In genomic region chr11:64209563-64209843, GRCh38 we compare ENCODE assay signal across 20 cellular contexts. TPM values are rescaled to one million over a fixed set of nuclear protein-coding genes. Genes with fewer than 3 reads are reported as not detected.
DNase-seq lines count a peak whose midpoint lies in the region; ATAC-seq and TF ChIP-seq lines count a peak whose summit lies in the region.
"Had no signal": no experiment of that assay in that cellular context is flagged by ENCODE, and none has a peak within 500 bp of the region (broad histone marks: within the 10 kb centered on the region; RNA-seq: fewer than 3 reads in every experiment).

No MANE protein-coding gene starts in this region.

- peak overlapping the region in 3 of 8 donors; percentile 28 to 48 (median 32) for H3K4me3 Mint-ChIP-seq in CD4-positive, alpha-beta memory T cell
- H3K4me3 Mint-ChIP-seq in activated T-helper 17 cell treated with anti-CD3 and anti-CD28 coated beads, Interleukin-2, amount 50 U/mL, for 72 hours: peak overlapping the region; percentile 93
- peak overlapping the region; percentile 90 for H3K4me3 Mint-ChIP-seq in natural killer cell treated with Interleukin-12 subunit alpha and Interleukin-12 subunit beta and Interleukin-15 and Interleukin-18, amount 100 ng/mL, for 72 hours

- H3K27me3 Mint-ChIP-seq in CD4-positive, alpha-beta memory T cell: no peaks in the 10 kb centered on the region
- H3K27me3 Mint-ChIP-seq in activated T-helper 17 cell treated with anti-CD3 and anti-CD28 coated beads, Interleukin-2, amount 50 U/mL, for 72 hours: no peaks in the 10 kb centered on the region
- no peaks in the 10 kb centered on the region for H3K27me3 Mint-ChIP-seq in natural killer cell treated with Interleukin-12 subunit alpha and Interleukin-12 subunit beta and Interleukin-15 and Interleukin-18, amount 100 ng/mL, for 72 hours

- peak overlapping the region; percentile 93 to 99 (median 96) for H3K9ac ChIP-seq in BLaER1 treated with 17β-estradiol and CSF1 and Interleukin-3, amounts not matched to agents 10 nM and 100 nM

- TF ChIP-seq CTCF in gastroesophageal sphincter (IDR thresholded peaks at IDR 0.05): no peak

- WGBS in gastroesophageal sphincter (ENCODE audit: low coverage in 1 of 2), 2 donors: 67 to 83% methylated on average over 6 to 7 of the region's 8 CpGs

- intact Hi-C loops in CD4-positive, alpha-beta memory T cell (cut with micrococcal nuclease): no loop called here

- peaks cover 76 to 88% (median 81%) of the 10 kb centered on the region in 10 experiments for H3K4me1 ChIP-seq in BLaER1 treated with 17β-estradiol and CSF1 and Interleukin-3, amounts not matched to agents 10 nM and 100 nM
- peaks cover 37% of the 10 kb centered on the region for H3K4me1 ChIP-seq in CD4-positive, alpha-beta memory T cell (ENCODE audit: insufficient read depth, low read length)
- peaks cover 0 to 39% (median 3%) of the 10 kb centered on the region in 3 donors for H3K4me1 ChIP-seq in gastroesophageal sphincter
- H3K4me1 ChIP-seq: pancreas had no signal

- ATAC-seq in activated T-helper 17 cell treated with anti-CD3 and anti-CD28 coated beads, Interleukin-2, amount 50 U/mL, for 72 hours (replicated peaks): no peak
- ATAC-seq in natural killer cell treated with Interleukin-12 subunit alpha and Interleukin-12 subunit beta and Interleukin-15 and Interleukin-18, amount 100 ng/mL, for 72 hours: no peak
- ATAC-seq in HG03432 (IDR thresholded peaks at IDR 0.05; ENCODE audit: unreplicated experiment) (no peak), HG03442 (IDR thresholded peaks at IDR 0.05; ENCODE audit: unreplicated experiment) (no peak), gastroesophageal sphincter (no peak)
- ATAC-seq: lower lobe of right lung; pancreas; stimulated activated naive CD8-positive, alpha-beta T cell treated with anti-CD3 and anti-CD28 coated beads, Interleukin-15, Interleukin-2, amounts not matched to agents 100 U/mL and 50 U/mL, for 24 hours had no signal

- H3K9me3 Mint-ChIP-seq in CD4-positive, alpha-beta memory T cell: peaks cover 0 to 2% (median 0%) of the 10 kb centered on the region in 8 donors
- no peaks in the 10 kb centered on the region for H3K9me3 Mint-ChIP-seq in activated T-helper 17 cell treated with anti-CD3 and anti-CD28 coated beads, Interleukin-2, amount 50 U/mL, for 72 hours
- H3K9me3 Mint-ChIP-seq in natural killer cell treated with Interleukin-12 subunit alpha and Interleukin-12 subunit beta and Interleukin-15 and Interleukin-18, amount 100 ng/mL, for 72 hours: no peaks in the 10 kb centered on the region

- H3K4me1 Mint-ChIP-seq in CD4-positive, alpha-beta memory T cell: peaks cover 17 to 65% (median 39%) of the 10 kb centered on the region in 4 donors
- peaks cover 21% of the 10 kb centered on the region for H3K4me1 Mint-ChIP-seq in activated T-helper 17 cell treated with anti-CD3 and anti-CD28 coated beads, Interleukin-2, amount 50 U/mL, for 72 hours
- H3K4me1 Mint-ChIP-seq in natural killer cell treated with Interleukin-12 subunit alpha and Interleukin-12 subunit beta and Interleukin-15 and Interleukin-18, amount 100 ng/mL, for 72 hours (ENCODE audit: low read depth in 2 of 2): peaks cover 25 to 49% of the 10 kb centered on the region in 2 donors

- H3K4me2 ChIP-seq in BLaER1 treated with 17β-estradiol and CSF1 and Interleukin-3, amounts not matched to agents 10 nM and 100 nM: peak overlapping the region; percentile 96 to 100 (median 99)

- H3K36me3 Mint-ChIP-seq in CD4-positive, alpha-beta memory T cell: peaks cover 14 to 55% of the 10 kb centered on the region in 2 donors
- H3K36me3 Mint-ChIP-seq in activated T-helper 17 cell treated with anti-CD3 and anti-CD28 coated beads, Interleukin-2, amount 50 U/mL, for 72 hours (ENCODE audit: low read depth): peaks cover 100% of the 10 kb centered on the region
- H3K36me3 Mint-ChIP-seq in natural killer cell treated with Interleukin-12 subunit alpha and Interleukin-12 subunit beta and Interleukin-15 and Interleukin-18, amount 100 ng/mL, for 72 hours: peaks cover 11% of the 10 kb centered on the region

- DNase-seq in CD4-positive, alpha-beta memory T cell: no peak
- no peak for DNase-seq in natural killer cell treated with Interleukin-12 subunit alpha and Interleukin-12 subunit beta and Interleukin-15 and Interleukin-18, amount 100 ng/mL, for 72 hours (ENCODE audit: low spot score)
- DNase-seq: brain microvascular endothelial cell; colonic mucosa; DMS 273 treated with DMSO at 0.1 percent for 48 hours; GDM1; lower lobe of right lung; NCI-H1436 treated with DMSO at 0.1 percent for 48 hours; NCI-H774; OCI-M1; SHP77; sigmoid colon; stimulated activated naive CD8-positive, alpha-beta T cell treated with anti-CD3 and anti-CD28 coated beads, Interleukin-15, Interleukin-2, amounts not matched to agents 100 U/mL and 50 U/mL, for 24 hours; trophoblast cell had no signal

- POLR2A ChIA-PET in CD4-positive, alpha-beta memory T cell (lab: Charles Lee; ENCODE audit: partially characterized antibody): interaction anchor here (6.9 to 22.7 kb wide), 3 partner anchors 23 to 60 kb away, joined by 128 to 937 read pairs (median 175); partner anchors contain the start of genes DNAJC4, FKBP2, NUDT22 and PLCB3

- H3K27ac ChIP-seq in BLaER1 treated with 17β-estradiol and CSF1 and Interleukin-3, amounts not matched to agents 10 nM and 100 nM: peak overlapping the region; percentile 74 to 100 (median 97); a peak in 20 of 22 replicates
- H3K27ac ChIP-seq in CD4-positive, alpha-beta memory T cell (ENCODE audit: low read depth, low read length): peak overlapping the region; percentile 90
- H3K27ac ChIP-seq in gastroesophageal sphincter: no peak overlapping the region
- H3K27ac ChIP-seq: brain microvascular endothelial cell, colonic mucosa, lower lobe of right lung, pancreas, sigmoid colon had no signal

- H3K9me3 ChIP-seq in BLaER1 treated with 17β-estradiol and CSF1 and Interleukin-3, amounts not matched to agents 10 nM and 100 nM (replicated peaks in 1 of 11): no peaks in the 10 kb centered on the region
- H3K9me3 ChIP-seq in CD4-positive, alpha-beta memory T cell (ENCODE audit: control insufficient read depth in 1 of 2, low read length in 2 of 2): no peaks in the 10 kb centered on the region
- no peaks in the 10 kb centered on the region for H3K9me3 ChIP-seq in gastroesophageal sphincter
- H3K9me3 ChIP-seq: colonic mucosa, lower lobe of right lung, pancreas, sigmoid colon had no signal

- TF ChIP-seq EP300 in gastroesophageal sphincter (IDR thresholded peaks at IDR 0.05): no peak

- H3K27me3 ChIP-seq in BLaER1 treated with 17β-estradiol and CSF1 and Interleukin-3, amounts not matched to agents 10 nM and 100 nM: no peaks in the 10 kb centered on the region
- no peaks in the 10 kb centered on the region for H3K27me3 ChIP-seq in CD4-positive, alpha-beta memory T cell (ENCODE audit: insufficient read depth, low read length)
- H3K27me3 ChIP-seq in gastroesophageal sphincter: no peaks in the 10 kb centered on the region
- H3K27me3 ChIP-seq: brain microvascular endothelial cell, colonic mucosa, pancreas, sigmoid colon had no signal

- TF ChIP-seq POLR2A in gastroesophageal sphincter (IDR thresholded peaks at IDR 0.05): no peak

- H4K20me1 ChIP-seq in BLaER1 treated with 17β-estradiol and CSF1 and Interleukin-3, amounts not matched to agents 10 nM and 100 nM: peaks cover 30 to 70% (median 53%) of the 10 kb centered on the region in 11 experiments; a peak in 21 of 22 replicates

- H3K36me3 ChIP-seq in BLaER1 treated with 17β-estradiol and CSF1 and Interleukin-3, amounts not matched to agents 10 nM and 100 nM: peaks cover 56 to 80% (median 69%) of the 10 kb centered on the region in 11 experiments
- H3K36me3 ChIP-seq in CD4-positive, alpha-beta memory T cell (ENCODE audit: insufficient read depth, low read length): peaks cover 26% of the 10 kb centered on the region
- peaks cover 0 to 47% of the 10 kb centered on the region in 2 donors for H3K36me3 ChIP-seq in gastroesophageal sphincter
- H3K36me3 ChIP-seq: colonic mucosa, pancreas had no signal

- CTCF ChIA-PET in CD4-positive, alpha-beta memory T cell (lab: Charles Lee; ENCODE audit: partially characterized antibody): interaction anchor here (8.6 to 9.7 kb wide), 2 partner anchors 14 to 93 kb away, joined by 207 to 367 read pairs; partner anchors contain the start of genes CATSPERZ, DNAJC4, ESRRA and NUDT22

- peak overlapping the region; percentile 82 to 98 (median 94); a peak in 19 of 20 replicates for H3K4me3 ChIP-seq in BLaER1 treated with 17β-estradiol and CSF1 and Interleukin-3, amounts not matched to agents 10 nM and 100 nM
- H3K4me3 ChIP-seq in CD4-positive, alpha-beta memory T cell (ENCODE audit: low read length in 2 of 2): no peak overlapping the region
- H3K4me3 ChIP-seq in gastroesophageal sphincter: no peak overlapping the region
- H3K4me3 ChIP-seq: colonic mucosa, lower lobe of right lung, pancreas, sigmoid colon had no signal

- H3K27ac Mint-ChIP-seq in CD4-positive, alpha-beta memory T cell: peak overlapping the region in 4 of 7 donors; percentile 48 to 92 (median 90)
- H3K27ac Mint-ChIP-seq in activated T-helper 17 cell treated with anti-CD3 and anti-CD28 coated beads, Interleukin-2, amount 50 U/mL, for 72 hours: peak overlapping the region; percentile 98
- peak overlapping the region; percentile 95 to 97 for H3K27ac Mint-ChIP-seq in natural killer cell treated with Interleukin-12 subunit alpha and Interleukin-12 subunit beta and Interleukin-15 and Interleukin-18, amount 100 ng/mL, for 72 hours

RNA-seq across cellular contexts. Expression of gene FERMT3, which starts 3.0 kb away (rescaled TPM):
- 100 to 1,000 TPM; 149 to 152 TPM for total RNA-seq in CD4-positive, alpha-beta memory T cell
- polyA plus RNA-seq in CD4-positive, alpha-beta memory T cell: 100 to 1,000 TPM; 198 to 202 TPM
- 100 to 1,000 TPM; 172 to 191 TPM for total RNA-seq in activated T-helper 17 cell treated with anti-CD3 and anti-CD28 coated beads, Interleukin-2, amount 50 U/mL, for 72 hours
- 100 to 1,000 TPM; 249 to 276 TPM for total RNA-seq in natural killer cell treated with Interleukin-12 subunit alpha and Interleukin-12 subunit beta and Interleukin-15 and Interleukin-18, amount 100 ng/mL, for 72 hours
- total RNA-seq in gastroesophageal sphincter: 10 to 100 TPM; 14.5 to 28.5 (median 17.0) TPM

RNA-seq across cellular contexts. Expression of gene TRPT1, which starts 16.5 kb away (rescaled TPM):
- 10 to 100 TPM; 37.6 to 42.1 TPM for total RNA-seq in CD4-positive, alpha-beta memory T cell
- 10 to 100 TPM; 31.1 to 35.3 TPM for polyA plus RNA-seq in CD4-positive, alpha-beta memory T cell
- 10 to 100 TPM; 20.3 to 48.4 TPM for total RNA-seq in activated T-helper 17 cell treated with anti-CD3 and anti-CD28 coated beads, Interleukin-2, amount 50 U/mL, for 72 hours
- 10 to 100 TPM; 30.5 to 35.7 TPM for total RNA-seq in natural killer cell treated with Interleukin-12 subunit alpha and Interleukin-12 subunit beta and Interleukin-15 and Interleukin-18, amount 100 ng/mL, for 72 hours
- 10 to 100 TPM; 41.4 to 59.9 (median 50.3) TPM for total RNA-seq in gastroesophageal sphincter

RNA-seq across cellular contexts. Expression of gene NUDT22, which starts 16.6 kb away (rescaled TPM):
- 100 to 1,000 TPM in 1 of 2 experiments, 10 to 100 TPM in 1; 83.9 to 101 TPM for total RNA-seq in CD4-positive, alpha-beta memory T cell
- polyA plus RNA-seq in CD4-positive, alpha-beta memory T cell: 10 to 100 TPM; 38.1 to 69.6 TPM
- 10 to 100 TPM; 77.4 to 98.4 TPM for total RNA-seq in activated T-helper 17 cell treated with anti-CD3 and anti-CD28 coated beads, Interleukin-2, amount 50 U/mL, for 72 hours
- total RNA-seq in natural killer cell treated with Interleukin-12 subunit alpha and Interleukin-12 subunit beta and Interleukin-15 and Interleukin-18, amount 100 ng/mL, for 72 hours: 100 to 1,000 TPM in 1 of 2 donors, 10 to 100 TPM in 1; 83.6 to 120 TPM
- total RNA-seq in gastroesophageal sphincter: 10 to 100 TPM; 36.8 to 53.7 (median 45.8) TPM

RNA-seq across cellular contexts. Expression of gene DNAJC4, which starts 20.8 kb away (rescaled TPM):
- total RNA-seq in CD4-positive, alpha-beta memory T cell: 10 to 100 TPM; 60.6 to 64.5 TPM
- polyA plus RNA-seq in CD4-positive, alpha-beta memory T cell: 10 to 100 TPM; 15.6 to 23.6 TPM
- total RNA-seq in activated T-helper 17 cell treated with anti-CD3 and anti-CD28 coated beads, Interleukin-2, amount 50 U/mL, for 72 hours: 10 to 100 TPM; 19.9 to 39.7 TPM
- 10 to 100 TPM; 31.2 to 33.0 TPM for total RNA-seq in natural killer cell treated with Interleukin-12 subunit alpha and Interleukin-12 subunit beta and Interleukin-15 and Interleukin-18, amount 100 ng/mL, for 72 hours
- 10 to 100 TPM in 3 of 4 donors, 1 to 10 TPM in 1; 7.1 to 33.5 (median 28.9) TPM for total RNA-seq in gastroesophageal sphincter

RNA-seq across cellular contexts. Expression of gene STIP1, which starts 23.5 kb away (rescaled TPM):
- 100 to 1,000 TPM in 1 of 2 experiments, 10 to 100 TPM in 1; 97.4 to 106 TPM for total RNA-seq in CD4-positive, alpha-beta memory T cell
- polyA plus RNA-seq in CD4-positive, alpha-beta memory T cell: 10 to 100 TPM; 37.1 to 98.8 TPM
- 100 to 1,000 TPM; 259 to 462 TPM for total RNA-seq in activated T-helper 17 cell treated with anti-CD3 and anti-CD28 coated beads, Interleukin-2, amount 50 U/mL, for 72 hours
- 100 to 1,000 TPM; 431 to 450 TPM for total RNA-seq in natural killer cell treated with Interleukin-12 subunit alpha and Interleukin-12 subunit beta and Interleukin-15 and Interleukin-18, amount 100 ng/mL, for 72 hours
- total RNA-seq in gastroesophageal sphincter: 100 to 1,000 TPM in 1 of 4 donors, 10 to 100 TPM in 3; 88.6 to 134 (median 94.0) TPM

Comparison
In these comparisons a context has a peak if more than half of its experiments do, and no peak if none do; other contexts are left out.
1. H3K27ac ChIP-seq: peak in BLaER1 treated with 17β-estradiol and CSF1 and Interleukin-3, amounts not matched to agents 10 nM and 100 nM (11 of 11) and CD4-positive, alpha-beta memory T cell (single experiment); none in gastroesophageal sphincter (0 of 4).
2. H3K4me3 ChIP-seq: peak in BLaER1 treated with 17β-estradiol and CSF1 and Interleukin-3, amounts not matched to agents 10 nM and 100 nM (10 of 10); none in CD4-positive, alpha-beta memory T cell (0 of 2) and gastroesophageal sphincter (0 of 2).
3. RNA of gene FERMT3, which starts 3.0 kb away (total RNA-seq): 249 to 276 TPM in natural killer cell treated with Interleukin-12 subunit alpha and Interleukin-12 subunit beta and Interleukin-15 and Interleukin-18, amount 100 ng/mL, for 72 hours, 172 to 191 TPM in activated T-helper 17 cell treated with anti-CD3 and anti-CD28 coated beads, Interleukin-2, amount 50 U/mL, for 72 hours and 149 to 152 TPM in CD4-positive, alpha-beta memory T cell; 14.5 to 28.5 TPM in gastroesophageal sphincter; every median in the first group is over 4 times any median in the second.
4. Peak in every context shown above with its lines, with median percentiles within 50 percentile points of each other: H3K27ac Mint-ChIP-seq.